ENCODE assay signal across 7 cellular contexts in genomic region chr3:50244813-50245212, GRCh38. TPM values are rescaled to one million over a fixed set of nuclear protein-coding genes. Genes with fewer than 3 reads are reported as not detected.
DNase-seq lines count a peak whose midpoint lies in the region; ATAC-seq and TF ChIP-seq lines count a peak whose summit lies in the region.
"Not testable (repeated sequence)": the region's sequence is repeated elsewhere in the genome, so short reads cannot be mapped to it uniquely, and the experiment has no call there.
"Had no signal": no experiment of that assay in that cellular context is flagged by ENCODE, and none has a peak within 500 bp of the region (broad histone marks: within the 10 kb centered on the region; RNA-seq: fewer than 3 reads in every experiment).

No MANE protein-coding gene starts in this region.

- not testable (repeated sequence) for H2AK5ac ChIP-seq in H9 (ENCODE audit: insufficient read length, low read length)

- not testable (repeated sequence) for TF ChIP-seq CTCF in H9 (conservative IDR thresholded peaks at IDR 0.05); brain (conservative IDR thresholded peaks at IDR 0.05); left ventricle myocardium inferior (IDR thresholded peaks at IDR 0.05; ENCODE audit: borderline replicate concordance); neural progenitor cell (IDR thresholded peaks at IDR 0.05); thyroid gland (IDR thresholded peaks at IDR 0.05)

- H3K9ac ChIP-seq in H9 (ENCODE audit: extremely low read depth, insufficient read length, low read length); neural progenitor cell: not testable (repeated sequence)

- WGBS in H9 (ENCODE audit: extremely low coverage, insufficient read length, low lambda C conversion rate): no CpG with 5 or more reads among the region's 6 CpGs
- 78 to 86% methylated on average over 6 of the region's 6 CpGs for WGBS in thyroid gland, 2 donors

- peaks cover 14% of the 10 kb centered on the region for H3K79me1 ChIP-seq in H9 (ENCODE audit: insufficient read depth, low read depth, low read length, poor library complexity, severe bottlenecking)

- not testable (repeated sequence) for H2BK20ac ChIP-seq in H9 (ENCODE audit: low read depth, low read length, poor library complexity, severe bottlenecking)

- peaks cover 4 to 24% (median 23%) of the 10 kb centered on the region in 3 experiments; a peak in 5 of 7 replicates for H3K36me3 Mint-ChIP-seq in H9 (ENCODE audit: insufficient read depth in 1 of 3, low read depth in 3 of 3)
- H3K36me3 Mint-ChIP-seq in activated CD4-positive, alpha-beta T cell treated with anti-CD3 and anti-CD28 coated beads for 36 hours (ENCODE audit: low read depth): peaks cover 17% of the 10 kb centered on the region
- H3K36me3 Mint-ChIP-seq in brain: not testable (repeated sequence)
- H3K36me3 Mint-ChIP-seq in neural progenitor cell: peaks cover 12% of the 10 kb centered on the region

- ATAC-seq in activated CD4-positive, alpha-beta T cell treated with anti-CD3 and anti-CD28 coated beads for 36 hours: not testable (repeated sequence)

- not testable (repeated sequence) for H3K23ac ChIP-seq in H9 (ENCODE audit: insufficient read length, low read depth, low read length)

- not testable (repeated sequence) for H2BK120ac ChIP-seq in H9 (ENCODE audit: low read depth, low read length, poor library complexity, severe bottlenecking)

- H3K4me3 Mint-ChIP-seq in H9: not testable (repeated sequence)
- H3K4me3 Mint-ChIP-seq in activated CD4-positive, alpha-beta T cell treated with anti-CD3 and anti-CD28 coated beads for 36 hours: peak overlapping the region; percentile 75
- H3K4me3 Mint-ChIP-seq in brain (peak overlapping the region in 4 of 5 experiments; percentile 55 to 79 (median 78)), neural progenitor cell (peak overlapping the region; percentile 43)

- H3K4me1 Mint-ChIP-seq in H9 (peaks cover 61 to 73% of the 10 kb centered on the region in 2 experiments), brain (peaks cover 92% of the 10 kb centered on the region), neural progenitor cell (peaks cover 70% of the 10 kb centered on the region)
- H3K4me1 Mint-ChIP-seq in activated CD4-positive, alpha-beta T cell treated with anti-CD3 and anti-CD28 coated beads for 36 hours: peaks cover 82% of the 10 kb centered on the region

- not testable (repeated sequence) for H3K36me3 ChIP-seq in left ventricle myocardium inferior, neural progenitor cell, thyroid gland

- not testable (repeated sequence) for DNase-seq in H9; left ventricle myocardium inferior; neural progenitor cell (ENCODE audit: low spot score); thyroid gland
- peak; percentile 38 for DNase-seq in activated CD4-positive, alpha-beta T cell treated with anti-CD3 and anti-CD28 coated beads for 36 hours

- not testable (repeated sequence) for H3K9me3 ChIP-seq in H9 (ENCODE audit: control insufficient read depth, low read depth, low read length); left ventricle myocardium inferior (replicated peaks); neural progenitor cell (ENCODE audit: low read depth); thyroid gland

- H2BK5ac ChIP-seq in H9 (ENCODE audit: insufficient read length, low read length): not testable (repeated sequence)

- not testable (repeated sequence) for H2BK15ac ChIP-seq in H9 (ENCODE audit: low read depth, low read length)

- H3K4ac ChIP-seq in H9 (ENCODE audit: low read depth, low read length): not testable (repeated sequence)

- not testable (repeated sequence) for H3K4me2 ChIP-seq in H9 (ENCODE audit: insufficient read depth, insufficient read length, low read length); neural progenitor cell

- not testable (repeated sequence) for H4K91ac ChIP-seq in H9 (ENCODE audit: insufficient read length, low read depth, low read length)

- H3T11ph ChIP-seq in H9 (ENCODE audit: low read length): not testable (repeated sequence)

- H3K4me1 ChIP-seq in H9 (ENCODE audit: insufficient read depth, low read length) (peaks cover 15% of the 10 kb centered on the region; the same call in 1 of the 2 replicates), left ventricle myocardium inferior (peaks cover 100% of the 10 kb centered on the region), neural progenitor cell (peaks cover 58% of the 10 kb centered on the region), thyroid gland (peaks cover 48 to 91% of the 10 kb centered on the region in 2 donors)

- not testable (repeated sequence) for H2AFZ ChIP-seq in H9 (ENCODE audit: low read length); neural progenitor cell (replicated peaks)

- not testable (repeated sequence) for H3K23me2 ChIP-seq in H9 (ENCODE audit: insufficient read length, low read depth, low read length, poor library complexity, severe bottlenecking)

- peak overlapping the region; percentile 81 to 94 (median 88); a peak in 6 of 7 replicates for H3K27ac Mint-ChIP-seq in H9
- peak overlapping the region; percentile 95 for H3K27ac Mint-ChIP-seq in activated CD4-positive, alpha-beta T cell treated with anti-CD3 and anti-CD28 coated beads for 36 hours
- H3K27ac Mint-ChIP-seq in brain: peak overlapping the region; percentile 93 to 98 (median 94)
- H3K27ac Mint-ChIP-seq in neural progenitor cell: peak overlapping the region; percentile 91

- H4K5ac ChIP-seq in H9 (ENCODE audit: insufficient read length, low read depth, low read length): not testable (repeated sequence)

- H3F3A ChIP-seq in neural progenitor cell (ENCODE audit: low read depth): peaks cover 41% of the 10 kb centered on the region

- H3K9me3 Mint-ChIP-seq in H9; activated CD4-positive, alpha-beta T cell treated with anti-CD3 and anti-CD28 coated beads for 36 hours (ENCODE audit: low read depth); brain; neural progenitor cell: not testable (repeated sequence)

- H3K56ac ChIP-seq in H9 (ENCODE audit: insufficient read length, low read depth, low read length): not testable (repeated sequence)

- H4K8ac ChIP-seq in H9 (replicated peaks; ENCODE audit: insufficient read length, low read depth, low read length): not testable (repeated sequence)

- H3K27me3 Mint-ChIP-seq in H9 (ENCODE audit: low read depth); activated CD4-positive, alpha-beta T cell treated with anti-CD3 and anti-CD28 coated beads for 36 hours; brain; neural progenitor cell (ENCODE audit: insufficient read depth, low read depth): not testable (repeated sequence)

- not testable (repeated sequence) for H3K27me3 ChIP-seq in H9 (ENCODE audit: insufficient read depth, low read length); left ventricle myocardium inferior (ENCODE audit: low read depth); neural progenitor cell; thyroid gland

- peaks cover 28% of the 10 kb centered on the region; the same call in 1 of the 2 replicates for H3K79me2 ChIP-seq in H9 (ENCODE audit: insufficient read depth, low read length)
- peaks cover 100% of the 10 kb centered on the region for H3K79me2 ChIP-seq in neural progenitor cell (ENCODE audit: low read depth)

- not testable (repeated sequence) for H3K14ac ChIP-seq in H9 (ENCODE audit: insufficient read depth, low read length)

- H2BK12ac ChIP-seq in H9 (ENCODE audit: insufficient read length, low read depth, low read length): not testable (repeated sequence)

- H3K27ac ChIP-seq in H9 (ENCODE audit: insufficient read length, low read depth, low read length): not testable (repeated sequence)
- H3K27ac ChIP-seq in left ventricle myocardium inferior (replicated peaks) (peak overlapping the region; percentile 99), neural progenitor cell (peak overlapping the region; percentile 92), thyroid gland (peak overlapping the region in 2 of 3 donors; percentile 69 to 86)

- H3K4me3 ChIP-seq in left ventricle myocardium inferior: peak overlapping the region; percentile 91
- H3K4me3 ChIP-seq in neural progenitor cell; thyroid gland (replicated peaks in 1 of 3): not testable (repeated sequence)

- POLR2A ChIA-PET in activated CD4-positive, alpha-beta T cell treated with anti-CD3 and anti-CD28 coated beads for 36 hours (lab: Charles Lee): interaction anchor here (1.0 kb wide), 1 partner anchor 9 kb away, joined by 3 read pairs; no protein-coding TSS in a partner anchor

- H4K20me1 ChIP-seq in H9 (ENCODE audit: control insufficient read depth, insufficient read depth, insufficient read length): not testable (repeated sequence)
- H4K20me1 ChIP-seq in neural progenitor cell (ENCODE audit: low read depth): peaks cover 79% of the 10 kb centered on the region

- CTCF ChIA-PET in activated CD4-positive, alpha-beta T cell treated with anti-CD3 and anti-CD28 coated beads for 36 hours (lab: Charles Lee): interaction anchor here (1.1 to 4.2 kb wide), 6 partner anchors 10 to 71 kb away, joined by 3 to 28 read pairs (median 12); partner anchors contain the start of gene GNAI2

- not testable (repeated sequence) for H3K18ac ChIP-seq in H9 (ENCODE audit: insufficient read length, low read depth, low read length)

- TF ChIP-seq POLR2A in thyroid gland (IDR thresholded peaks at IDR 0.05): not testable (repeated sequence)

- intact Hi-C loops in activated CD4-positive, alpha-beta T cell treated with anti-CD3 and anti-CD28 coated beads for 36 hours (cut with DNase I, micrococcal nuclease); left ventricle myocardium inferior (cut with micrococcal nuclease); thyroid gland (cut with DNase I): not testable (repeated sequence)

RNA-seq across cellular contexts. Expression of gene GNAI2, which starts 8.8 kb away (rescaled TPM):
- total RNA-seq in H9 (2021) (210 and 218 TPM in 2 replicates), left ventricle myocardium inferior (118 TPM), neural progenitor cell (ENCODE audit: low replicate concordance) (249 and 321 TPM in 2 replicates), thyroid gland (100 to 1,000 TPM; 111 to 171 (median 142) TPM)
- 100 to 1,000 TPM; 280 to 341 TPM for total RNA-seq in activated CD4-positive, alpha-beta T cell treated with anti-CD3 and anti-CD28 coated beads for 36 hours
- 348 TPM for polyA plus RNA-seq in brain (ENCODE audit: insufficient read depth, low read depth, low replicate concordance)

RNA-seq across cellular contexts. Expression of gene SEMA3B, which starts 24.1 kb away (rescaled TPM):
- total RNA-seq in H9 (2021) (4.4 and 6.4 TPM in 2 replicates), left ventricle myocardium inferior (23.2 TPM), neural progenitor cell (ENCODE audit: low replicate concordance) (0.80 and 8.6 TPM in 2 replicates), thyroid gland (10 to 100 TPM; 21.0 to 31.0 (median 26.5) TPM)
- total RNA-seq in activated CD4-positive, alpha-beta T cell treated with anti-CD3 and anti-CD28 coated beads for 36 hours: 1 to 10 TPM; 1.6 to 2.1 TPM
- 60.5 TPM for polyA plus RNA-seq in brain (ENCODE audit: insufficient read depth, low read depth, low replicate concordance)

RNA-seq across cellular contexts. Expression of gene LSMEM2, which starts 34.1 kb away (rescaled TPM):
- 0.24 and 0.50 TPM in 2 replicates for total RNA-seq in H9 (2021)
- total RNA-seq in activated CD4-positive, alpha-beta T cell treated with anti-CD3 and anti-CD28 coated beads for 36 hours: not detected
- 0.51 TPM for polyA plus RNA-seq in brain (ENCODE audit: insufficient read depth, low read depth, low replicate concordance)
- total RNA-seq in left ventricle myocardium inferior: 27.7 TPM
- 0.37 TPM in 1 of 2 replicates, not detected in the other for total RNA-seq in neural progenitor cell (ENCODE audit: low replicate concordance)
- not detected for total RNA-seq in thyroid gland
- total RNA-seq: body of pancreas had no signal

RNA-seq across cellular contexts. Expression of gene SLC38A3, which starts 39.7 kb away (rescaled TPM):
- 1.4 and 3.2 TPM in 2 replicates for total RNA-seq in H9 (2021)
- under 1 TPM in 1 of 2 experiments, not detected in 1; 0.12 TPM for total RNA-seq in activated CD4-positive, alpha-beta T cell treated with anti-CD3 and anti-CD28 coated beads for 36 hours
- polyA plus RNA-seq in brain (ENCODE audit: insufficient read depth, low read depth, low replicate concordance): 18.3 TPM
- total RNA-seq in left ventricle myocardium inferior: 10.4 TPM
- total RNA-seq in neural progenitor cell (ENCODE audit: low replicate concordance): 0.17 and 0.77 TPM in 2 replicates
- 1 to 10 TPM; 1.1 to 5.0 (median 3.6) TPM for total RNA-seq in thyroid gland

RNA-seq across cellular contexts. Expression of gene IFRD2, which starts 47.4 kb away (rescaled TPM):
- total RNA-seq in H9 (2021): 107 and 109 TPM in 2 replicates
- 100 to 1,000 TPM; 100 to 125 TPM for total RNA-seq in activated CD4-positive, alpha-beta T cell treated with anti-CD3 and anti-CD28 coated beads for 36 hours
- polyA plus RNA-seq in brain (ENCODE audit: insufficient read depth, low read depth, low replicate concordance): 16.7 TPM
- 54.9 TPM for total RNA-seq in left ventricle myocardium inferior
- total RNA-seq in neural progenitor cell (ENCODE audit: low replicate concordance): 26.4 and 45.6 TPM in 2 replicates
- 10 to 100 TPM; 63.9 to 96.5 (median 88.4) TPM for total RNA-seq in thyroid gland

Comparison
In these comparisons a context has a peak if more than half of its experiments do, and no peak if none do; other contexts are left out.
1. RNA of gene LSMEM2, which starts 34.1 kb away (total RNA-seq): 27.7 TPM in left ventricle myocardium inferior (single experiment); 0.24 to 0.50 TPM in H9, 0.37 TPM in neural progenitor cell, not detected in activated CD4-positive, alpha-beta T cell treated with anti-CD3 and anti-CD28 coated beads for 36 hours and not detected in thyroid gland; every median in the first group is over 10 times any median in the second.
2. Peak in every context shown above with its lines, with median percentiles within 50 percentile points of each other: H3K27ac Mint-ChIP-seq.